Comparison of ENCODE assay signal across 8 cellular contexts in the genomic region with DNA sequence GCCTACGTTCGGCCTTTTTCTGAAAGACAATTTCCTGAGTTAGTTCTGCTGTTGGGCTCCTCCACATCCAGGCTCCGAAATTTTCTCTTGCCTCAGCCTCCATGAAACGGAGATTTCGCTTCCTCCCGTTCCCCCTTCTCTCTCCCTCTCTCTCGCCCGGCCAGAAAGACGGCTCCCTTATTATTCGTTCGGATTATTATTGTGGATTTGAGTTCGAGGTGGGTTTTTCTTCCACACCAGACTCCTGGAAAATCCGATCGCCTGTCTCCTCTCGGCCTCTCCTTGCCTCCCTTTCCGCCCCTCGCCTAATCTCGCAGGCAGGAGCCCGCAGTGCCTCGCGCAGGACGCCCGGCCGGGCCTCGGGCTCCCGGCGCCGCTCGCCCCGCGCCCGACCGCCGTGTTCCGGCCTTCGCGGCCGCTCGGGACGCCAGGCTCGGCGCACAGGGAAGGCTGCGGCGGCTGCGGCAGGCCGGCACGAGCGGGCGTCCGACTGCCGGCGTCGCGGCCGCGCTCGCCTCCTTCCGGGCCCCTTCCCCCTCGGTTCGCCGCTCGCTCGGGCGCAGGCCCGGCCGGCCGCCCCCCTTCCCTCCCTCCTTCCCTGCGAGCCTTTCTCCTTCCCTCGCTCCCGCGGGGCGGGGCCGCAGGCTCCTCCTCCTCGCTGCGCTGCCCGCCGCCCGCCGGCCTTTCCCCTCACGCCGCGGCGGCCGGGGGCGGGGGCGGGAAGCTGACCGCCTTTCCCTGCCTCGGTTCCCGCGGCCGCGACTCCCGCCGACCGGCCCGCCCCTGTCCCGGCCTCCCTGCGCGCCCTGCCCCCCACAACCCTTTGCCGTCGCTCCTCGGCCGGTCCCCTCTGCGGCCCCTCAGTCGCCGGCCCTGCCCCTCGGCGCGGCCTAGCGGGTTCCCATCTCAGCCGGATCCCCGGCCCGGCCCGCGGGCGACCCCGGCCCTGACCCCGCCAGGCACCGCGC. TPM values are rescaled to one million over a fixed set of nuclear protein-coding genes. Genes with fewer than 3 reads are reported as not detected.
DNase-seq lines count a peak whose midpoint lies in the region; ATAC-seq and TF ChIP-seq lines count a peak whose summit lies in the region.

Gene ARHGEF11 (minus strand): TSS at position 492 of the 968 bp plus-strand sequence. CDS start 1,412 bp downstream, outside the sequence.

- H3K36me3 Mint-ChIP-seq in activated CD4-positive, alpha-beta T cell treated with anti-CD3 and anti-CD28 coated beads, Interleukin-2, amount 10 ng/mL, durations not matched to agents 24 days and 14 days (ENCODE audit: low read depth), result peaks cover 2% of the 10 kb centered on the region
- no peaks in the 10 kb centered on the region for H3K36me3 Mint-ChIP-seq in endodermal cell (ENCODE audit: low read depth)
- H3K36me3 Mint-ChIP-seq in stimulated activated naive B cell treated with anti-CD40 and anti-IgM and Interleukin-4, amounts not matched to agents 10 μg/mL and 1 μg/mL and 100 μg/mL, for 72 hours, result peaks cover 3% of the 10 kb centered on the region in 2 donors

- H3K4me3 ChIP-seq in GM12875 (ENCODE audit: low read depth, low read length) (peak within 1 kb of the TSS; percentile 60), endodermal cell (ENCODE audit: low read length) (peak within 1 kb of the TSS; percentile 98), lower lobe of right lung (peak within 1 kb of the TSS; percentile 69)

- no peaks in the 10 kb centered on the region for H3K27me3 ChIP-seq in endodermal cell (ENCODE audit: control insufficient read depth, insufficient read depth, low read length, poor library complexity, severe bottlenecking)
- no peaks in the 10 kb centered on the region for H3K27me3 ChIP-seq in lower lobe of right lung (ENCODE audit: low read depth)

- peak; percentile 93 for DNase-seq in NCI-H2227 (lab: John Stamatoyannopoulos, UW; ENCODE audit: unreplicated experiment)
- DNase-seq in activated CD4-positive, alpha-beta T cell treated with anti-CD3 and anti-CD28 coated beads, Interleukin-2, amount 10 ng/mL, durations not matched to agents 24 days and 14 days, result peak; percentile 74
- DNase-seq in endodermal cell, result peak; percentile 94
- DNase-seq in lower lobe of right lung, result peak; percentile 93
- peak; percentile 11 for DNase-seq in stimulated activated naive B cell treated with anti-CD40 and anti-IgM and Interleukin-4, amounts not matched to agents 10 μg/mL and 1 μg/mL and 100 μg/mL, for 72 hours

- H3K9me3 ChIP-seq in endodermal cell (ENCODE audit: control insufficient read depth, low read length) (no peaks in the 10 kb centered on the region), lower lobe of right lung (no peaks in the 10 kb centered on the region)

- peaks cover 4% of the 10 kb centered on the region for H3K36me3 ChIP-seq in endodermal cell (ENCODE audit: control insufficient read depth, insufficient read depth, low read length)
- no peaks in the 10 kb centered on the region for H3K36me3 ChIP-seq in lower lobe of right lung

- ATAC-seq in HG03045 (IDR thresholded peaks at IDR 0.05; ENCODE audit: unreplicated experiment) (peak; percentile 83), lower lobe of right lung (peak; percentile 98 to 99)
- peak; percentile 69 to 75 for ATAC-seq in stimulated activated naive B cell treated with anti-CD40 and anti-IgM and Interleukin-4, amounts not matched to agents 10 μg/mL and 1 μg/mL and 100 μg/mL, for 72 hours (replicated peaks)

- peak within 1 kb of the TSS; percentile 61 for H3K27ac Mint-ChIP-seq in activated CD4-positive, alpha-beta T cell treated with anti-CD3 and anti-CD28 coated beads, Interleukin-2, amount 10 ng/mL, durations not matched to agents 24 days and 14 days
- H3K27ac Mint-ChIP-seq in endodermal cell, result peak within 1 kb of the TSS; percentile 95
- peak within 1 kb of the TSS; percentile 78 for H3K27ac Mint-ChIP-seq in stimulated activated naive B cell treated with anti-CD40 and anti-IgM and Interleukin-4, amounts not matched to agents 10 μg/mL and 1 μg/mL and 100 μg/mL, for 72 hours

- peaks cover 17% of the 10 kb centered on the region for H3K4me1 ChIP-seq in endodermal cell (ENCODE audit: control insufficient read depth, insufficient read depth, low read length)
- H3K4me1 ChIP-seq in lower lobe of right lung, result peaks cover 51% of the 10 kb centered on the region

- peak within 1 kb of the TSS; percentile 92 for H3K4me3 Mint-ChIP-seq in activated CD4-positive, alpha-beta T cell treated with anti-CD3 and anti-CD28 coated beads, Interleukin-2, amount 10 ng/mL, durations not matched to agents 24 days and 14 days
- H3K4me3 Mint-ChIP-seq in endodermal cell, result peak within 1 kb of the TSS; percentile 77
- peak within 1 kb of the TSS; percentile 91 to 97 for H3K4me3 Mint-ChIP-seq in stimulated activated naive B cell treated with anti-CD40 and anti-IgM and Interleukin-4, amounts not matched to agents 10 μg/mL and 1 μg/mL and 100 μg/mL, for 72 hours

- H3K9ac ChIP-seq in endodermal cell (ENCODE audit: extremely low read depth, low read length, poor library complexity, severe bottlenecking), result peak within 1 kb of the TSS; percentile 94

- H3K4me1 Mint-ChIP-seq in activated CD4-positive, alpha-beta T cell treated with anti-CD3 and anti-CD28 coated beads, Interleukin-2, amount 10 ng/mL, durations not matched to agents 24 days and 14 days, result peaks cover 8% of the 10 kb centered on the region
- peaks cover 65% of the 10 kb centered on the region for H3K4me1 Mint-ChIP-seq in endodermal cell
- peaks cover 8 to 12% of the 10 kb centered on the region in 2 donors for H3K4me1 Mint-ChIP-seq in stimulated activated naive B cell treated with anti-CD40 and anti-IgM and Interleukin-4, amounts not matched to agents 10 μg/mL and 1 μg/mL and 100 μg/mL, for 72 hours

- H3K27ac ChIP-seq in 22Rv1 (peak within 1 kb of the TSS; percentile 82), endodermal cell (ENCODE audit: low read depth, low read length) (peak within 1 kb of the TSS; percentile 89), lower lobe of right lung (peak within 1 kb of the TSS; percentile 89)

- intact Hi-C loops in activated CD4-positive, alpha-beta T cell treated with anti-CD3 and anti-CD28 coated beads, Interleukin-2, amount 10 ng/mL, durations not matched to agents 24 days and 14 days (cut with micrococcal nuclease), result no loop called here
- intact Hi-C loops in lower lobe of right lung (cut with DNase I), result no loop called here

- 0% methylated on average over 55 to 115 of the region's 120 CpGs for WGBS in endodermal cell (ENCODE audit: insufficient coverage in 1 of 2, insufficient read length in 1 of 2), 2 experiments

- peaks cover 79% of the 10 kb centered on the region for H3K27me3 Mint-ChIP-seq in activated CD4-positive, alpha-beta T cell treated with anti-CD3 and anti-CD28 coated beads, Interleukin-2, amount 10 ng/mL, durations not matched to agents 24 days and 14 days
- H3K27me3 Mint-ChIP-seq in endodermal cell (ENCODE audit: insufficient read depth), result no peaks in the 10 kb centered on the region
- H3K27me3 Mint-ChIP-seq in stimulated activated naive B cell treated with anti-CD40 and anti-IgM and Interleukin-4, amounts not matched to agents 10 μg/mL and 1 μg/mL and 100 μg/mL, for 72 hours, result peaks cover 66 to 78% of the 10 kb centered on the region in 2 donors

- H3K9me3 Mint-ChIP-seq in activated CD4-positive, alpha-beta T cell treated with anti-CD3 and anti-CD28 coated beads, Interleukin-2, amount 10 ng/mL, durations not matched to agents 24 days and 14 days, result no peaks in the 10 kb centered on the region
- H3K9me3 Mint-ChIP-seq in endodermal cell, result no peaks in the 10 kb centered on the region
- no peaks in the 10 kb centered on the region for H3K9me3 Mint-ChIP-seq in stimulated activated naive B cell treated with anti-CD40 and anti-IgM and Interleukin-4, amounts not matched to agents 10 μg/mL and 1 μg/mL and 100 μg/mL, for 72 hours

- TF ChIP-seq CTCF in 22Rv1 (IDR thresholded peaks at IDR 0.05), result peak; percentile 8; the same call in 1 of the 2 replicates
- TF ChIP-seq CTCF in GM12875 (IDR thresholded peaks at IDR 0.05; ENCODE audit: borderline replicate concordance, insufficient read depth, low read depth, low read length), result no peak
- no peak for TF ChIP-seq CTCF in endodermal cell (conservative IDR thresholded peaks at IDR 0.05)
- no peak for TF ChIP-seq CTCF in lower lobe of right lung (IDR thresholded peaks at IDR 0.05)

RNA-seq across cellular contexts. Expression of gene ARHGEF11, which starts in this region (rescaled TPM):
- total RNA-seq in activated CD4-positive, alpha-beta T cell treated with anti-CD3 and anti-CD28 coated beads, Interleukin-2, amount 10 ng/mL, durations not matched to agents 24 days and 14 days, result 1.9 and 3.1 TPM in 2 replicates
- total RNA-seq in endodermal cell, result 10 to 100 TPM; 54.2 to 56.5 TPM
- polyA plus RNA-seq in endodermal cell (2013, experiment 1 of 2), result 34.2 TPM
- polyA plus RNA-seq in endodermal cell (2013, experiment 2 of 2), result 31.3 TPM
- 54.5 TPM for total RNA-seq in lower lobe of right lung

Comparison
In these comparisons a context has a peak if more than half of its experiments do, and no peak if none do; other contexts are left out.
1. Peak in every context shown above with its lines: DNase-seq, ATAC-seq, H3K4me3 ChIP-seq and H3K27ac ChIP-seq.
2. RNA of gene ARHGEF11 (total RNA-seq): 54.2 to 56.5 TPM in endodermal cell and 54.5 TPM in lower lobe of right lung (single experiment); 1.9 to 3.1 TPM in activated CD4-positive, alpha-beta T cell treated with anti-CD3 and anti-CD28 coated beads, Interleukin-2, amount 10 ng/mL, durations not matched to agents 24 days and 14 days; every median in the first group is over 10 times any median in the second.
3. DNase-seq: peak in every context shown above with its lines; median percentile 94 in endodermal cell; 93 in NCI-H2227; 93 in lower lobe of right lung; 74 in activated CD4-positive, alpha-beta T cell treated with anti-CD3 and anti-CD28 coated beads, Interleukin-2, amount 10 ng/mL, durations not matched to agents 24 days and 14 days; 11 in stimulated activated naive B cell treated with anti-CD40 and anti-IgM and Interleukin-4, amounts not matched to agents 10 μg/mL and 1 μg/mL and 100 μg/mL, for 72 hours.